In the genomic region with DNA sequence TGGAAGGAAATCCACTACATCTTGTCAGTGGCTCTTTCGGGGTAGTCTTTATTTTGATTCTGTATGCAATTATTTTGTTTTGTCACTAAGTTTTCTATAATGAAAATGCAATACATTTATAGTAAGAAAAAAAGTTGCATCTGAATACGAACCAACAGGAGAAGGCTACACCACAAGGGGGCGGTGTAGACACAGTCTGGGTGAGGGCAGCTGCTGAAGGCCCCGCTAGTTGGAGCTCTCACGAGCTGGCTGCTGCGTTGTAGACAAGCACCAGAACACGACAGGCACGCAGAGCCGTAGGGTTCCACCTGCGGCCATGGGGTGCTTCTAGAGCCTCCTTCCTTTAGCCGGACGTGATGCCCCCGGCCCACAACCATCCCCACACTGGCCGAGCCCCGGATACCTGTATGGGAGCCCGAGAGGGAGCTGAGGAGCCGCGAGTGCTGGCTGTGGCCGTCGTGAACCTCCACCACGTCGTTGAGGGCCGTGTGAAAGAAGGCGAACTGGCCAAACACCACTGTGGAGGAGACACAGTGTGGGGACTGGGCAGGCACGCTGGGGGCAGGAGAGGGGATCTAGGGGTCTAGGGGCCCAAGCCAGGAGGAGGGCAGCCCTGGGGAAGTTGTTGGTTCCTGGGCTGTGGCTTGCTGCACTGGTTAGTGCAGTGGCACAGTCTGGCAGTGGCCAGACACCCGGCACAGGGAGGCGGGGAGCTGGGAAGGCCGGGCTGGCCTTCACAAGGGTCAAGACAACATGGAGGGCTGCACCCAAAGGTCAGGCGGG, we compare ENCODE assay signal across 9 cellular contexts.
DNase-seq lines count a peak whose midpoint lies in the region; ATAC-seq and TF ChIP-seq lines count a peak whose summit lies in the region.
"Had no signal": no experiment of that assay in that cellular context is flagged by ENCODE, and none has a peak within 500 bp of the region (broad histone marks: within the 10 kb centered on the region; RNA-seq: fewer than 3 reads in every experiment).

No MANE protein-coding gene starts in this region.

- H3K27ac ChIP-seq in OCI-LY3 (ENCODE audit: low read length) (no peak overlapping the region), epithelial cell of prostate (no peak overlapping the region)
- H3K27ac ChIP-seq: skin epidermis had no signal

- H3K36me3 ChIP-seq in OCI-LY3 (replicated peaks; ENCODE audit: low read depth, low read length): no peaks in the 10 kb centered on the region

- TF ChIP-seq CTCF in GM12873 (IDR thresholded peaks at IDR 0.05; ENCODE audit: insufficient read depth, low read depth, low read length, missing control alignments) (peak; percentile 99), OCI-LY3 (IDR thresholded peaks at IDR 0.05; ENCODE audit: low read depth, low read length) (peak; percentile 94)

- no peaks in the 10 kb centered on the region for H3K9me3 ChIP-seq in OCI-LY3 (ENCODE audit: insufficient read depth, low read length)

- peaks cover 6% of the 10 kb centered on the region; the same call in 1 of the 2 replicates for H3K27me3 ChIP-seq in OCI-LY3 (ENCODE audit: low read depth, low read length)

- no peaks in the 10 kb centered on the region for H3K4me1 ChIP-seq in OCI-LY3 (ENCODE audit: low read length)

- peak overlapping the region; percentile 53 for H3K4me2 ChIP-seq in OCI-LY3 (ENCODE audit: low read length)

- H3K79me2 ChIP-seq in OCI-LY3 (ENCODE audit: low read length): no peaks in the 10 kb centered on the region

- ATAC-seq in GM21717 (IDR thresholded peaks at IDR 0.05; ENCODE audit: unreplicated experiment): no peak

- no peak overlapping the region for H3K9ac ChIP-seq in OCI-LY3 (ENCODE audit: low read length)

- no peak overlapping the region; the same call in 1 of the 2 replicates for H3K4me3 ChIP-seq in OCI-LY3 (ENCODE audit: low read length)
- H3K4me3 ChIP-seq: skin epidermis had no signal

- no peak overlapping the region for H2AFZ ChIP-seq in OCI-LY3 (ENCODE audit: low read depth, low read length)

- no peaks in the 10 kb centered on the region for H4K20me1 ChIP-seq in OCI-LY3 (ENCODE audit: insufficient read depth, low read length)

- DNase-seq in HuH-7.5 (ENCODE audit: low spot score) (peak; percentile 63), epithelial cell of prostate (ENCODE audit: low read depth, low spot score) (peak; percentile 48), myocyte (ENCODE audit: low read depth) (peak; percentile 84)
- DNase-seq in activated CD8-positive, alpha-beta memory T cell treated with anti-CD3 and anti-CD28 coated beads, Interleukin-2, amount 50 U/mL, for 4 hours: peak; percentile 82
- peak; percentile 55 to 73 for DNase-seq in stimulated activated CD8-positive, alpha-beta memory T cell treated with anti-CD3 and anti-CD28 coated beads, Interleukin-7, amount 100 ng/mL, for 1 hour (ENCODE audit: low read depth in 2 of 2)
